In the genomic region with DNA sequence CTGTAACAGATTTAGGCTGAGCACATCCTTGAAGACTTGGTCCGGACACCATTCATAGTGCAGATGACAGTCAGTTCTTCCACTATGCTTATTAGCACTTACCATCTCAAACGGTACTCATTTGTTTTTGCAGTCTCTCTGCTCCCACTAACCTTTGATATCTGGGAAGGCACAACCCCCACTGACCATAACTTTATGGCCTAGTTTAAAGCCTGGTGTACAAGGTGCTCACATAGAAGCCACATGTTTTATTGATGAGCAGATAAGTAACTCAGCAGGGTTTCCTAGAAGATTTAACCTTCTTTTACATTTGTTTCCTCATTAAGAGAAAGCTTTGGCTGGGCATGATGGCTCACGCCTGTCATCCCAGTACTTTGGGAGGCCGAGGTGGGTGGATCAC, we compare ENCODE assay signal across 26 cellular contexts.
DNase-seq lines count a peak whose midpoint lies in the region; ATAC-seq, FAIRE-seq and TF ChIP-seq lines count a peak whose summit lies in the region.
"Had no signal": no experiment of that assay in that cellular context is flagged by ENCODE, and none has a peak within 500 bp of the region (broad histone marks: within the 10 kb centered on the region; RNA-seq: fewer than 3 reads in every experiment).

No MANE protein-coding gene starts in this region.

- H2AFZ ChIP-seq in GM23338, result peak overlapping the region; percentile 86; the same call in 1 of the 2 replicates
- H2AFZ ChIP-seq in K562 (ENCODE audit: low read depth, low read length), result no peak overlapping the region
- H2AFZ ChIP-seq: GM23248 had no signal

- H3K79me2 ChIP-seq in GM23338 (replicated peaks; ENCODE audit: insufficient read depth), result no peaks in the 10 kb centered on the region
- H3K79me2 ChIP-seq in K562 (ENCODE audit: control insufficient read depth, insufficient read depth, low read length), result no peaks in the 10 kb centered on the region

- no peak overlapping the region for H3K27ac Mint-ChIP-seq in GM23338
- H3K27ac Mint-ChIP-seq: CD14-positive monocyte; CD4-positive, alpha-beta T cell; CD8-positive, alpha-beta memory T cell; H9; HFFc6 had no signal

- in situ Hi-C loops in K562 (cut with MboI) (no loop called here), transverse colon (cut with MboI; ENCODE audit: low pct_ligation_motif_present in 1 of 4, low pct_unique_long_range_greater_than_20kb in 1 of 4, low sequenced_read_pairs in 3 of 4) (no loop called here)

- no peak overlapping the region for H3K9ac ChIP-seq in K562 (ENCODE audit: insufficient read depth in 1 of 2, low read depth in 2 of 2, low read length in 2 of 2)
- H3K9ac ChIP-seq: BLaER1 treated with 17β-estradiol and CSF1 and Interleukin-3, amounts not matched to agents 10 nM and 100 nM; GM23248 had no signal

- CTCF ChIA-PET in K562 (lab: Yijun Ruan, JAX; ENCODE audit: low intra/inter-chr PET ratio), result no interaction called here

- H3K9me3 ChIP-seq in K562 (replicated peaks; ENCODE audit: control insufficient read depth, insufficient read depth, low read depth, low read length), result no peaks in the 10 kb centered on the region
- H3K9me3 ChIP-seq in mucosa of descending colon, result no peaks in the 10 kb centered on the region
- H3K9me3 ChIP-seq in transverse colon, result no peaks in the 10 kb centered on the region
- no peaks in the 10 kb centered on the region for H3K9me3 ChIP-seq in uterus
- H3K9me3 ChIP-seq: BE2C; BLaER1 treated with 17β-estradiol and CSF1 and Interleukin-3, amounts not matched to agents 10 nM and 100 nM had no signal

- no peaks in the 10 kb centered on the region for H3K36me3 Mint-ChIP-seq in GM23338 (ENCODE audit: low read depth)
- H3K36me3 Mint-ChIP-seq: CD14-positive monocyte; CD8-positive, alpha-beta memory T cell had no signal

- ATAC-seq in GM23338 (no peak), K562 (no peak), mucosa of descending colon (peak; percentile 98)
- ATAC-seq: GM12878, HCT116 had no signal

- H3K27me3 ChIP-seq in GM23338 (ENCODE audit: insufficient read depth) (no peaks in the 10 kb centered on the region), K562 (ENCODE audit: control insufficient read depth in 2 of 2, insufficient read depth in 2 of 2, low read length in 2 of 2) (peaks cover 0 to 4% of the 10 kb centered on the region in 2 experiments; a peak in 1 of 5 replicates), transverse colon (no peaks in the 10 kb centered on the region), uterus (no peaks in the 10 kb centered on the region)
- H3K27me3 ChIP-seq: BE2C; BLaER1 treated with 17β-estradiol and CSF1 and Interleukin-3, amounts not matched to agents 10 nM and 100 nM had no signal

- H3K9me2 ChIP-seq in GM23338 (ENCODE audit: insufficient read depth), result no peaks in the 10 kb centered on the region

- TF ChIP-seq CTCF in GM23338 (conservative IDR thresholded peaks at IDR 0.05; ENCODE audit: low read depth in 2 of 2), result no peak
- TF ChIP-seq CTCF in K562 (IDR thresholded peaks at IDR 0.05 in 2 of 3, conservative IDR thresholded peaks at IDR 0.05 in 1 of 3; ENCODE audit: insufficient read depth in 2 of 3, low read depth in 1 of 3, low read length in 3 of 3), result no peak
- no peak for TF ChIP-seq CTCF in mucosa of descending colon (IDR thresholded peaks at IDR 0.05)
- no peak for TF ChIP-seq CTCF in transverse colon (IDR thresholded peaks at IDR 0.05)
- TF ChIP-seq CTCF in uterus (IDR thresholded peaks at IDR 0.05), result no peak

- TF ChIP-seq POLR2A in K562 (conservative IDR thresholded peaks at IDR 0.05) (no peak), transverse colon (IDR thresholded peaks at IDR 0.05) (no peak), uterus (IDR thresholded peaks at IDR 0.05) (no peak)

- H3F3A ChIP-seq in GM23338 (replicated peaks; ENCODE audit: low read depth), result no peaks in the 10 kb centered on the region

- POLR2A ChIA-PET in K562 (lab: Yijun Ruan, JAX), result interaction anchor here (0.6 kb wide), 1 partner anchor 9 kb away, joined by 4 read pairs; no protein-coding TSS in a partner anchor

- no peak for DNase-seq in GM23338 (ENCODE audit: low spot score)
- DNase-seq in K562 (ENCODE audit: extremely low read depth in 1 of 4, low spot score in 3 of 4), result no peak
- peak in 2 of 3 donors; percentile 65 to 66 for DNase-seq in mucosa of descending colon
- DNase-seq in transverse colon, result peak; percentile 32
- DNase-seq in stimulated activated naive CD4-positive, alpha-beta T cell (lab: John Stamatoyannopoulos, UW), result no peak
- DNase-seq in islet precursor cell, result no peak
- no peak for DNase-seq in uterus
- DNase-seq: AML-193; BE2C; CD4-positive, alpha-beta T cell; CD8-positive, alpha-beta memory T cell; DMS 273 treated with DMSO at 0.1 percent for 48 hours; DMS79; EL; GDM1; GM23248; H9; HFFc6 had no signal

- peaks cover 4% of the 10 kb centered on the region; the same call in 1 of the 2 replicates for H3K4me1 ChIP-seq in GM23338 (ENCODE audit: insufficient read depth)
- H3K4me1 ChIP-seq in K562 (replicated peaks in 1 of 2; ENCODE audit: control insufficient read depth in 2 of 2, insufficient read depth in 2 of 2, low read length in 2 of 2), result peaks cover 1 to 3% of the 10 kb centered on the region in 2 experiments; a peak in 3 of 5 replicates
- no peaks in the 10 kb centered on the region for H3K4me1 ChIP-seq in mucosa of descending colon (ENCODE audit: low read depth)
- peaks cover 0 to 13% (median 0%) of the 10 kb centered on the region in 4 donors for H3K4me1 ChIP-seq in transverse colon
- no peaks in the 10 kb centered on the region for H3K4me1 ChIP-seq in uterus
- H3K4me1 ChIP-seq: BE2C; BLaER1 treated with 17β-estradiol and CSF1 and Interleukin-3, amounts not matched to agents 10 nM and 100 nM had no signal

- no peaks in the 10 kb centered on the region for H3K9me3 Mint-ChIP-seq in GM23338
- H3K9me3 Mint-ChIP-seq: CD4-positive, alpha-beta T cell; CD8-positive, alpha-beta memory T cell; H9; HFFc6 had no signal

- no peak overlapping the region for H3K4me3 ChIP-seq in GM23338
- H3K4me3 ChIP-seq in K562, result no peak overlapping the region
- no peak overlapping the region for H3K4me3 ChIP-seq in mucosa of descending colon
- no peak overlapping the region for H3K4me3 ChIP-seq in transverse colon
- no peak overlapping the region for H3K4me3 ChIP-seq in uterus
- H3K4me3 ChIP-seq: BLaER1 treated with 17β-estradiol and CSF1 and Interleukin-3, amounts not matched to agents 10 nM and 100 nM; GM12878; GM23248 had no signal

- no TSS peak for BruUV-seq in K562 (replicated peaks; lab: Mats Ljungman, UMichigan)

- H3K9me1 ChIP-seq in K562 (ENCODE audit: control insufficient read depth, insufficient read depth, low read length), result no peaks in the 10 kb centered on the region

- no peak overlapping the region for H3K4me3 Mint-ChIP-seq in GM23338
- H3K4me3 Mint-ChIP-seq: CD14-positive monocyte; CD4-positive, alpha-beta T cell; CD8-positive, alpha-beta memory T cell; H9; HFFc6 had no signal

- peaks cover 3% of the 10 kb centered on the region; the same call in 1 of the 3 replicates for H3K4me1 Mint-ChIP-seq in GM23338
- H3K4me1 Mint-ChIP-seq: CD14-positive monocyte; CD8-positive, alpha-beta memory T cell had no signal

- H3K4me2 ChIP-seq in GM23338 (no peak overlapping the region), K562 (ENCODE audit: insufficient read depth, low read length) (no peak overlapping the region)
- H3K4me2 ChIP-seq: BLaER1 treated with 17β-estradiol and CSF1 and Interleukin-3, amounts not matched to agents 10 nM and 100 nM had no signal

- H3K27ac ChIP-seq in GM23338 (ENCODE audit: low read depth) (no peak overlapping the region), K562 (ENCODE audit: extremely low read depth, low read depth, low read length) (no peak overlapping the region), transverse colon (peak overlapping the region; percentile 4 to 49 (median 36)), uterus (no peak overlapping the region)
- H3K27ac ChIP-seq: 22Rv1; BLaER1 treated with 17β-estradiol and CSF1 and Interleukin-3, amounts not matched to agents 10 nM and 100 nM; GM23248 had no signal

- TF ChIP-seq RAD21 in K562 (CRISPR knock-in tag; conservative IDR thresholded peaks at IDR 0.05 in 1 of 2, IDR thresholded peaks at IDR 0.05 in 1 of 2), result no peak

- H3K27me3 Mint-ChIP-seq in GM23338 (ENCODE audit: insufficient read depth, low read depth, poor library complexity), result peaks cover 2% of the 10 kb centered on the region

- TF ChIP-seq EP300 in K562 (IDR thresholded peaks at IDR 0.05; ENCODE audit: low read length) (no peak), transverse colon (IDR thresholded peaks at IDR 0.05; ENCODE audit: low read depth) (no peak)

- no peaks in the 10 kb centered on the region for H4K20me1 ChIP-seq in GM23338 (replicated peaks; ENCODE audit: insufficient read depth)
- H4K20me1 ChIP-seq in K562 (replicated peaks; ENCODE audit: control insufficient read depth, insufficient read depth, low read length), result no peaks in the 10 kb centered on the region
- H4K20me1 ChIP-seq: BLaER1 treated with 17β-estradiol and CSF1 and Interleukin-3, amounts not matched to agents 10 nM and 100 nM had no signal

- FAIRE-seq in K562 (lab: Jason Lieb, UNC), result no peak
- FAIRE-seq: A204.1, D721Med, GM12878, GM19239 had no signal

- H3K36me3 ChIP-seq in GM23338 (ENCODE audit: insufficient read depth) (no peaks in the 10 kb centered on the region), K562 (ENCODE audit: control insufficient read depth, insufficient read depth, low read length) (no peaks in the 10 kb centered on the region), mucosa of descending colon (ENCODE audit: low read depth) (no peaks in the 10 kb centered on the region), transverse colon (no peaks in the 10 kb centered on the region), uterus (no peaks in the 10 kb centered on the region)
- H3K36me3 ChIP-seq: BE2C; BLaER1 treated with 17β-estradiol and CSF1 and Interleukin-3, amounts not matched to agents 10 nM and 100 nM had no signal

- intact Hi-C loops in K562 (cut with micrococcal nuclease), result no loop called here
- intact Hi-C loops in mucosa of descending colon (cut with DNase I, micrococcal nuclease), result no loop called here
- intact Hi-C loops in transverse colon (cut with DNase I; ENCODE audit: low total_unique reads), result no loop called here
- intact Hi-C loops in uterus (cut with DNase I; ENCODE audit: low total_unique reads), result no loop called here

- 18% methylated on average over 4 of the region's 4 CpGs for WGBS in K562 (ENCODE audit: insufficient coverage, low coverage, missing lambda C conversion rate)
- 27 to 54% methylated on average over 3 to 4 of the region's 4 CpGs for WGBS in transverse colon (ENCODE audit: low coverage in 1 of 2), 2 donors

TF ChIP-seq in GM23338, 12 proteins besides CTCF, POLR2A, EP300 and RAD21 (continues in another document):
- no peak for TF ChIP-seq EZH2phosphoT487 (IDR thresholded peaks at IDR 0.05; ENCODE audit: unreplicated experiment)

TF ChIP-seq in K562, 482 proteins besides CTCF, POLR2A, EP300 and RAD21 (continues in another document):
- TF ChIP-seq NFE2L1 (tag; IDR thresholded peaks at IDR 0.05; ENCODE audit: borderline replicate concordance, low read depth), result no peak

Comparison
In these comparisons a context has a peak if more than half of its experiments do, and no peak if none do; other contexts are left out.
1. DNase-seq: peak in mucosa of descending colon (2 of 3) and transverse colon (single experiment); none in GM23338 (single experiment), K562 (0 of 4), stimulated activated naive CD4-positive, alpha-beta T cell (0 of 6), islet precursor cell (single experiment) and uterus (0 of 2).
2. H3K27ac ChIP-seq: peak in transverse colon (4 of 4); none in GM23338 (single experiment), K562 (single experiment) and uterus (0 of 2).